Comparison of ENCODE assay signal across 9 cellular contexts in genomic region chr15:99443056-99443756, GRCh38.
DNase-seq lines count a peak whose midpoint lies in the region; ATAC-seq and TF ChIP-seq lines count a peak whose summit lies in the region.
"Had no signal": no experiment of that assay in that cellular context is flagged by ENCODE, and none has a peak within 500 bp of the region (broad histone marks: within the 10 kb centered on the region; RNA-seq: fewer than 3 reads in every experiment).

No MANE protein-coding gene starts in this region.

- DNase-seq in CD4-positive, alpha-beta T cell: peak in 1 of 10 experiments; percentile 10
- DNase-seq in RWPE2 (ENCODE audit: low spot score): peak; percentile 63
- no peak for DNase-seq in left ventricle myocardium superior
- peak; percentile 52 for DNase-seq in sciatic nerve (ENCODE audit: low spot score)
- DNase-seq in UCSD-AML1 (lab: John Stamatoyannopoulos, UW; ENCODE audit: unreplicated experiment): no peak
- DNase-seq in NCI-H82 treated with DMSO at 0.1 percent for 48 hours (lab: John Stamatoyannopoulos, UW; ENCODE audit: unreplicated experiment): no peak
- no peak for DNase-seq in endothelial cell (ENCODE audit: low spot score)

- CTCF ChIA-PET in CD4-positive, alpha-beta T cell (lab: Charles Lee): interaction anchor here (1.2 kb wide), 1 partner anchor 261 kb away, joined by 3 read pairs; no protein-coding TSS in a partner anchor

- intact Hi-C loops in CD4-positive, alpha-beta T cell (cut with DNase I, micrococcal nuclease): no loop called here
- intact Hi-C loops in left ventricle myocardium superior (cut with micrococcal nuclease) (loop anchor here (10.0 kb wide), 1 partner anchor 262 kb away; no protein-coding TSS in a partner anchor), sciatic nerve (cut with DNase I) (no loop called here)

- POLR2A ChIA-PET in CD4-positive, alpha-beta T cell (lab: Charles Lee): interaction anchor here (1.0 to 4.2 kb wide), 6 partner anchors 10 to 121 kb away, joined by 3 to 20 read pairs (median 4); no protein-coding TSS in a partner anchor

- no peak for TF ChIP-seq CTCF in CD4-positive, alpha-beta T cell (IDR thresholded peaks at IDR 0.05)
- TF ChIP-seq CTCF in RWPE2 (IDR thresholded peaks at IDR 0.05; ENCODE audit: poor library complexity, severe bottlenecking) (no peak), endothelial cell (IDR thresholded peaks at IDR 0.05; ENCODE audit: unreplicated experiment) (no peak)

- H3K9me3 ChIP-seq in CD4-positive, alpha-beta T cell (ENCODE audit: control insufficient read depth, low read length): no peaks in the 10 kb centered on the region
- H3K9me3 ChIP-seq in RWPE2 (ENCODE audit: severe bottlenecking): no peaks in the 10 kb centered on the region

- no peaks in the 10 kb centered on the region for H3K36me3 Mint-ChIP-seq in CD4-positive, alpha-beta T cell (ENCODE audit: low read depth)
- no peaks in the 10 kb centered on the region for H3K36me3 Mint-ChIP-seq in endothelial cell (ENCODE audit: low read depth, unreplicated experiment)

- H3K27me3 ChIP-seq in CD4-positive, alpha-beta T cell (ENCODE audit: control insufficient read depth, insufficient read depth, low read length): no peaks in the 10 kb centered on the region
- H3K27me3 ChIP-seq in RWPE2 (ENCODE audit: insufficient read depth, poor library complexity, severe bottlenecking): no peaks in the 10 kb centered on the region

- ATAC-seq in CD4-positive, alpha-beta T cell (ENCODE audit: poor library complexity): no peak
- ATAC-seq in RWPE2 (ENCODE audit: low read depth): no peak
- peak; percentile 7 for ATAC-seq in left ventricle myocardium superior
- peak; percentile 25 for ATAC-seq in sciatic nerve
- ATAC-seq in HG03342 (IDR thresholded peaks at IDR 0.05; ENCODE audit: unreplicated experiment): no peak
- ATAC-seq: GM23338 had no signal

- no peaks in the 10 kb centered on the region for H3K36me3 ChIP-seq in RWPE2 (ENCODE audit: low read depth)

- no peaks in the 10 kb centered on the region for H3K9me3 Mint-ChIP-seq in CD4-positive, alpha-beta T cell
- no peaks in the 10 kb centered on the region for H3K9me3 Mint-ChIP-seq in endothelial cell (ENCODE audit: unreplicated experiment)
- H3K9me3 Mint-ChIP-seq: GM23338 had no signal

- peaks cover 75% of the 10 kb centered on the region for H3K4me1 Mint-ChIP-seq in CD4-positive, alpha-beta T cell (ENCODE audit: low read depth)
- H3K4me1 Mint-ChIP-seq in endothelial cell (ENCODE audit: unreplicated experiment): peaks cover 9% of the 10 kb centered on the region

- peak overlapping the region; percentile 2 for H3K4me3 Mint-ChIP-seq in CD4-positive, alpha-beta T cell
- H3K4me3 Mint-ChIP-seq in endothelial cell (ENCODE audit: unreplicated experiment): no peak overlapping the region
- H3K4me3 Mint-ChIP-seq: GM23338 had no signal

- H3K27ac ChIP-seq in CD4-positive, alpha-beta T cell (ENCODE audit: low read depth, low read length): peak overlapping the region; percentile 21
- peak overlapping the region; percentile 17 for H3K27ac ChIP-seq in RWPE2 (ENCODE audit: poor library complexity, severe bottlenecking)

- peak overlapping the region; percentile 90 for H3K27ac Mint-ChIP-seq in CD4-positive, alpha-beta T cell
- no peak overlapping the region for H3K27ac Mint-ChIP-seq in endothelial cell (ENCODE audit: unreplicated experiment)
- H3K27ac Mint-ChIP-seq: GM23338 had no signal

- no peaks in the 10 kb centered on the region for H3K27me3 Mint-ChIP-seq in CD4-positive, alpha-beta T cell
- H3K27me3 Mint-ChIP-seq in endothelial cell (ENCODE audit: unreplicated experiment): peaks cover 2% of the 10 kb centered on the region

- no peak overlapping the region for H3K4me3 ChIP-seq in RWPE2 (ENCODE audit: severe bottlenecking)
- H3K4me3 ChIP-seq: GM23338 had no signal

- peaks cover 13% of the 10 kb centered on the region for H3K4me1 ChIP-seq in RWPE2 (ENCODE audit: insufficient read depth, poor library complexity, severe bottlenecking)

Comparison
In these comparisons a context has a peak if more than half of its experiments do, and no peak if none do; other contexts are left out.
1. ATAC-seq: peak in left ventricle myocardium superior (single experiment) and sciatic nerve (single experiment); none in CD4-positive, alpha-beta T cell (single experiment), RWPE2 (single experiment) and HG03342 (single experiment).
2. DNase-seq: peak in RWPE2 (single experiment) and sciatic nerve (single experiment); none in left ventricle myocardium superior (single experiment), UCSD-AML1 (single experiment), NCI-H82 treated with DMSO at 0.1 percent for 48 hours (single experiment) and endothelial cell (single experiment).